11 cellular contexts compared by ENCODE assay signal in genomic region chr9:98999152-98999525, GRCh38. TPM values are rescaled to one million over a fixed set of nuclear protein-coding genes. Genes with fewer than 3 reads are reported as not detected.
A peak's percentile ranks its signal among the peaks of the same experiment; 100 is the strongest.
DNase-seq lines count a peak whose midpoint lies in the region; ATAC-seq and TF ChIP-seq lines count a peak whose summit lies in the region.
"Had no signal": no experiment of that assay in that cellular context is flagged by ENCODE, and none has a peak within 500 bp of the region (broad histone marks: within the 10 kb centered on the region; RNA-seq: fewer than 3 reads in every experiment).

No MANE protein-coding gene starts in this region.

- H3K4me3 ChIP-seq in DOHH2 (ENCODE audit: low read length): no peak overlapping the region
- no peak overlapping the region for H3K4me3 ChIP-seq in PC-3 (ENCODE audit: low read length)
- no peak overlapping the region for H3K4me3 ChIP-seq in fibroblast of lung (replicated peaks in 1 of 4; ENCODE audit: control extremely low read depth in 1 of 4, insufficient read depth in 1 of 4, low read depth in 3 of 4, low read length in 4 of 4)
- H3K4me3 ChIP-seq in rectal smooth muscle tissue (ENCODE audit: low read length): no peak overlapping the region
- H3K4me3 ChIP-seq: body of pancreas had no signal

- no peak overlapping the region for H3K27ac ChIP-seq in DOHH2 (ENCODE audit: low read depth, low read length)
- H3K27ac ChIP-seq in PC-3 (ENCODE audit: low read length): no peak overlapping the region
- peak overlapping the region; percentile 50 for H3K27ac ChIP-seq in fibroblast of lung (ENCODE audit: insufficient read depth, low read length)
- H3K27ac ChIP-seq in rectal smooth muscle tissue (ENCODE audit: low read depth, low read length): peak overlapping the region; percentile 80

- peaks cover 0 to 43% of the 10 kb centered on the region in 2 donors for H3K27me3 Mint-ChIP-seq in effector memory CD8-positive, alpha-beta T cell

- DNase-seq in PC-3 (no peak), fibroblast of lung (ENCODE audit: low read depth in 2 of 2) (no peak), NCI-H187 treated with DMSO at 0.1 percent for 48 hours (lab: John Stamatoyannopoulos, UW) (no peak)
- no peak for DNase-seq in stimulated activated CD4-positive, alpha-beta T cell treated with anti-CD3 and anti-CD28 coated beads, Interleukin-4, amount 100 ng/mL, for 4 hours
- no peak for DNase-seq in effector memory CD8-positive, alpha-beta T cell
- DNase-seq: GF-D8, NCI-H1092 had no signal

- H3K4me1 Mint-ChIP-seq in effector memory CD8-positive, alpha-beta T cell (ENCODE audit: low read depth in 2 of 2): peaks cover 19 to 21% of the 10 kb centered on the region in 2 donors

- H2AFZ ChIP-seq in PC-3 (ENCODE audit: low read length) (no peak overlapping the region), fibroblast of lung (ENCODE audit: low read length) (no peak overlapping the region)

- no peak overlapping the region for H3K27ac Mint-ChIP-seq in effector memory CD8-positive, alpha-beta T cell

- no peaks in the 10 kb centered on the region for H3K9me3 Mint-ChIP-seq in effector memory CD8-positive, alpha-beta T cell

- peak; percentile 40 for ATAC-seq in PC-3
- ATAC-seq in HG02973 (IDR thresholded peaks at IDR 0.05; ENCODE audit: unreplicated experiment): no peak
- no peak for ATAC-seq in effector memory CD8-positive, alpha-beta T cell (replicated peaks)

- H3K36me3 ChIP-seq in DOHH2 (ENCODE audit: control insufficient read depth, low read length): no peaks in the 10 kb centered on the region
- H3K36me3 ChIP-seq in PC-3 (ENCODE audit: low read depth, low read length): no peaks in the 10 kb centered on the region
- no peaks in the 10 kb centered on the region for H3K36me3 ChIP-seq in fibroblast of lung (ENCODE audit: control insufficient read depth, insufficient read depth, low read length)
- peaks cover 2% of the 10 kb centered on the region for H3K36me3 ChIP-seq in rectal smooth muscle tissue (ENCODE audit: control insufficient read depth, insufficient read depth, low read length)

- no peaks in the 10 kb centered on the region for H3K79me2 ChIP-seq in DOHH2 (ENCODE audit: control insufficient read depth, low read length)
- H3K79me2 ChIP-seq in PC-3 (ENCODE audit: low read length): no peaks in the 10 kb centered on the region
- H3K79me2 ChIP-seq in fibroblast of lung (ENCODE audit: control insufficient read depth, insufficient read depth, low read length): no peaks in the 10 kb centered on the region

- H4K20me1 ChIP-seq in DOHH2 (ENCODE audit: control insufficient read depth, insufficient read depth, low read depth, low read length): no peaks in the 10 kb centered on the region
- H4K20me1 ChIP-seq in PC-3 (ENCODE audit: low read length): no peaks in the 10 kb centered on the region
- no peaks in the 10 kb centered on the region for H4K20me1 ChIP-seq in fibroblast of lung (ENCODE audit: control insufficient read depth, extremely low read depth, insufficient read depth, low read length)

- H3K9me2 ChIP-seq in DOHH2 (replicated peaks; ENCODE audit: control insufficient read depth, low read length) (no peaks in the 10 kb centered on the region), PC-3 (replicated peaks; ENCODE audit: low read length) (no peaks in the 10 kb centered on the region)

- TF ChIP-seq CTCF in DOHH2 (IDR thresholded peaks at IDR 0.05; ENCODE audit: low read depth, low read length, poor library complexity, severe bottlenecking) (peak; percentile 61), PC-3 (conservative IDR thresholded peaks at IDR 0.05; ENCODE audit: low read depth, low read length) (no peak; the same call in 1 of the 2 replicates), fibroblast of lung (conservative IDR thresholded peaks at IDR 0.05 in 1 of 2, IDR thresholded peaks at IDR 0.05 in 1 of 2; ENCODE audit: low read depth in 1 of 2, low read length in 2 of 2) (no peak)

- H3K27me3 ChIP-seq in DOHH2 (ENCODE audit: control insufficient read depth, low read length) (peaks cover 16% of the 10 kb centered on the region), PC-3 (ENCODE audit: low read length) (no peaks in the 10 kb centered on the region), fibroblast of lung (ENCODE audit: control insufficient read depth, insufficient read depth, low read length) (no peaks in the 10 kb centered on the region), rectal smooth muscle tissue (ENCODE audit: control insufficient read depth, insufficient read depth, low read length) (no peaks in the 10 kb centered on the region)
- H3K27me3 ChIP-seq: body of pancreas had no signal

- H3K9me3 ChIP-seq in DOHH2 (ENCODE audit: control insufficient read depth, insufficient read depth, low read length) (no peaks in the 10 kb centered on the region), PC-3 (ENCODE audit: low read length) (no peaks in the 10 kb centered on the region), fibroblast of lung (ENCODE audit: control insufficient read depth, insufficient read depth, low read depth, low read length) (no peaks in the 10 kb centered on the region)
- H3K9me3 ChIP-seq: body of pancreas had no signal

- intact Hi-C loops in PC-3 (cut with micrococcal nuclease): loop anchor here (1.0 to 2.0 kb wide), 3 partner anchors 139 to 192 kb away; partner anchors contain the start of gene GALNT12

- H3F3A ChIP-seq in DOHH2 (ENCODE audit: control insufficient read depth, insufficient read depth): no peaks in the 10 kb centered on the region
- no peaks in the 10 kb centered on the region for H3F3A ChIP-seq in PC-3 (ENCODE audit: low read length, unreplicated experiment)

- CTCF ChIA-PET in PC-3 (lab: Charles Lee): interaction anchor here (0.6 to 1.5 kb wide), 2 partner anchors 133 to 138 kb away, joined by 11 read pairs; no protein-coding TSS in a partner anchor

- H3K4me2 ChIP-seq in DOHH2 (ENCODE audit: low read length): no peak overlapping the region
- no peak overlapping the region for H3K4me2 ChIP-seq in PC-3 (ENCODE audit: low read length)
- no peak overlapping the region for H3K4me2 ChIP-seq in fibroblast of lung (ENCODE audit: extremely low read depth, insufficient read depth, low read length)

- no TSS peak for BruUV-seq in PC-3 (replicated peaks; lab: Mats Ljungman, UMichigan)

- H3K9ac ChIP-seq in PC-3 (ENCODE audit: low read length): no peak overlapping the region; the same call in 1 of the 2 replicates
- no peak overlapping the region for H3K9ac ChIP-seq in fibroblast of lung (ENCODE audit: insufficient read depth, low read length)
- H3K9ac ChIP-seq in rectal smooth muscle tissue (ENCODE audit: low read length): no peak overlapping the region

- no peaks in the 10 kb centered on the region for H3K36me3 Mint-ChIP-seq in effector memory CD8-positive, alpha-beta T cell (ENCODE audit: insufficient read depth)

- POLR2A ChIA-PET in PC-3 (lab: Charles Lee; ENCODE audit: unreplicated experiment): no interaction called here

- H3K4me1 ChIP-seq in DOHH2 (ENCODE audit: control insufficient read depth, low read length) (0 out of 2 replicates have a peak, but pooled peaks cover 2% of the 10 kb centered on the region), PC-3 (ENCODE audit: insufficient read depth, low read length) (no peaks in the 10 kb centered on the region), fibroblast of lung (ENCODE audit: control insufficient read depth, extremely low read depth, insufficient read depth, low read length) (peaks cover 11% of the 10 kb centered on the region), rectal smooth muscle tissue (ENCODE audit: control insufficient read depth, insufficient read depth, low read length) (peaks cover 45% of the 10 kb centered on the region)

- H3K4me3 Mint-ChIP-seq in effector memory CD8-positive, alpha-beta T cell: no peak overlapping the region

RNA-seq across cellular contexts. Expression of gene COL15A1, which starts 55.4 kb away (rescaled TPM):
- 0.04 and 0.86 TPM in 2 replicates for total RNA-seq in PC-3 (2014; rRNA removed)
- 41.0 and 43.9 TPM in 2 replicates for total RNA-seq in fibroblast of lung
- 13.3 and 15.9 TPM in 2 replicates for polyA plus RNA-seq in fibroblast of lung
- 13.1 and 15.3 TPM in 2 replicates for polyA plus RNA-seq in fibroblast of lung (2012)
- 12.2 and 12.6 TPM in 2 replicates for polyA minus RNA-seq in fibroblast of lung (ENCODE audit: low replicate concordance)

Comparison
In these comparisons a context has a peak if more than half of its experiments do, and no peak if none do; other contexts are left out.
1. H3K27ac ChIP-seq: peak in fibroblast of lung (single experiment) and rectal smooth muscle tissue (single experiment); none in DOHH2 (single experiment) and PC-3 (single experiment).
2. RNA of gene COL15A1, which starts 55.4 kb away (total RNA-seq): 41.0 to 43.9 TPM in fibroblast of lung; 0.04 to 0.86 TPM in PC-3; every median in the first group is over 10 times any median in the second.